In genomic region chr11:105719073-105719846, GRCh38 we compare ENCODE assay signal across 8 cellular contexts.
DNase-seq lines count a peak whose midpoint lies in the region; ATAC-seq and TF ChIP-seq lines count a peak whose summit lies in the region.

No MANE protein-coding gene starts in this region.

- H3K9ac ChIP-seq in fibroblast of lung (ENCODE audit: insufficient read depth, low read length), result no peak overlapping the region

- no peaks in the 10 kb centered on the region for H3K36me3 ChIP-seq in fibroblast of lung (ENCODE audit: control insufficient read depth, insufficient read depth, low read length)

- peak; percentile 67 for DNase-seq in NCI-H2081 treated with DMSO at 0.1 percent for 48 hours (lab: John Stamatoyannopoulos, UW)
- DNase-seq in fibroblast of lung (ENCODE audit: low read depth in 2 of 2), result peak; percentile 72 to 88
- no peak for DNase-seq in DMS 273 treated with DMSO at 0.1 percent for 48 hours (lab: John Stamatoyannopoulos, UW)
- DNase-seq in head of caudate nucleus, result no peak
- no peak for DNase-seq in DMS79 (lab: John Stamatoyannopoulos, UW)
- no peak for DNase-seq in Right ventricle myocardium inferior (ENCODE audit: missing footprints)

- no peak overlapping the region for H3K4me3 ChIP-seq in fibroblast of lung (replicated peaks in 1 of 4; ENCODE audit: control extremely low read depth in 1 of 4, insufficient read depth in 1 of 4, low read depth in 3 of 4, low read length in 4 of 4)

- H4K20me1 ChIP-seq in fibroblast of lung (ENCODE audit: control insufficient read depth, extremely low read depth, insufficient read depth, low read length), result no peaks in the 10 kb centered on the region

- no peak overlapping the region for H2AFZ ChIP-seq in fibroblast of lung (ENCODE audit: low read length)

- no peaks in the 10 kb centered on the region for H3K9me3 ChIP-seq in fibroblast of lung (ENCODE audit: control insufficient read depth, insufficient read depth, low read depth, low read length)

- no peak for TF ChIP-seq CTCF in fibroblast of lung (conservative IDR thresholded peaks at IDR 0.05 in 1 of 2, IDR thresholded peaks at IDR 0.05 in 1 of 2; ENCODE audit: low read depth in 1 of 2, low read length in 2 of 2)

- ATAC-seq in GM18519 (IDR thresholded peaks at IDR 0.05; ENCODE audit: low FRiP score, unreplicated experiment), result peak; percentile 84
- ATAC-seq in HG02623 (IDR thresholded peaks at IDR 0.05; ENCODE audit: unreplicated experiment), result peak; percentile 95
- ATAC-seq in Right ventricle myocardium inferior, result no peak

- H3K4me2 ChIP-seq in fibroblast of lung (ENCODE audit: extremely low read depth, insufficient read depth, low read length), result no peak overlapping the region

- no peaks in the 10 kb centered on the region for H3K4me1 ChIP-seq in fibroblast of lung (ENCODE audit: control insufficient read depth, extremely low read depth, insufficient read depth, low read length)

- no peaks in the 10 kb centered on the region for H3K27me3 ChIP-seq in fibroblast of lung (ENCODE audit: control insufficient read depth, insufficient read depth, low read length)

- no peaks in the 10 kb centered on the region for H3K79me2 ChIP-seq in fibroblast of lung (ENCODE audit: control insufficient read depth, insufficient read depth, low read length)

- intact Hi-C loops in head of caudate nucleus (cut with DNase I), result no loop called here
- intact Hi-C loops in Right ventricle myocardium inferior (cut with DNase I), result no loop called here

- no peak overlapping the region for H3K27ac ChIP-seq in fibroblast of lung (ENCODE audit: insufficient read depth, low read length)

Comparison
In these comparisons a context has a peak if more than half of its experiments do, and no peak if none do; other contexts are left out.
1. DNase-seq: peak in NCI-H2081 treated with DMSO at 0.1 percent for 48 hours (single experiment) and fibroblast of lung (2 of 2); none in DMS 273 treated with DMSO at 0.1 percent for 48 hours (single experiment), head of caudate nucleus (0 of 42), DMS79 (single experiment) and Right ventricle myocardium inferior (single experiment).